In the genomic region with DNA sequence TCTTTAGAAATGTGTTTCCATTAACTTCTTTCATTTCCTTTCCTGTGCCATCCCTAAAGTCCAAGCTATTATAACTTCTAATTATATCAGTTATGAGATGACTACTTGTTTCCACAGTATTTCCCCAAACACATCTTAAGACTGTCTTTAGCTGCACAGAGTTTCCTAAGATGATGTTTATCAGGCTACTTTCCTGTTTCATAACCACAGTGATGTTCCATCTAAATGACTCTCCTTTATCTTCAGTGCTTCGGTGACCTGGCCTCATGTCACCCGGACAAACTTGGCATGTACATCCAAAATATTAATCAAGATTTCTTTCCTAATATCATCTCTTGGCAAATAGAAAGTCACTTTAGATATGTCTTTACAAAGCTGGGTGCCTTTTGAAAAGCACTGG, we compare ENCODE assay signal across 12 cellular contexts. TPM values are rescaled to one million over a fixed set of nuclear protein-coding genes. Genes with fewer than 3 reads are reported as not detected.
DNase-seq lines count a peak whose midpoint lies in the region; ATAC-seq and TF ChIP-seq lines count a peak whose summit lies in the region.
"Had no signal": no experiment of that assay in that cellular context is flagged by ENCODE, and none has a peak within 500 bp of the region (broad histone marks: within the 10 kb centered on the region; RNA-seq: fewer than 3 reads in every experiment).

No MANE protein-coding gene starts in this region.

- H3K4me2 ChIP-seq in parathyroid adenoma (ENCODE audit: low read length): no peak overlapping the region

- no peaks in the 10 kb centered on the region for H3K9me3 ChIP-seq in CD4-positive, CD25-positive, alpha-beta regulatory T cell (ENCODE audit: control insufficient read depth in 2 of 2, low read length in 2 of 2)
- H3K9me3 ChIP-seq in ascending aorta (no peaks in the 10 kb centered on the region), parathyroid adenoma (ENCODE audit: control insufficient read depth, low read length) (no peaks in the 10 kb centered on the region)
- H3K9me3 ChIP-seq: Peyer's patch had no signal

- no peaks in the 10 kb centered on the region for H3K36me3 Mint-ChIP-seq in CD4-positive, CD25-positive, alpha-beta regulatory T cell

- no peak overlapping the region for H3K9ac ChIP-seq in parathyroid adenoma

- H3K27me3 Mint-ChIP-seq in CD4-positive, CD25-positive, alpha-beta regulatory T cell: no peaks in the 10 kb centered on the region

- no peak for ATAC-seq in CD4-positive, CD25-positive, alpha-beta regulatory T cell (ENCODE audit: low read depth in 2 of 2)
- ATAC-seq in HG03139 (IDR thresholded peaks at IDR 0.05; ENCODE audit: unreplicated experiment) (no peak), HG03045 (IDR thresholded peaks at IDR 0.05; ENCODE audit: unreplicated experiment) (no peak)

- H3K36me3 ChIP-seq in CD4-positive, CD25-positive, alpha-beta regulatory T cell (ENCODE audit: control insufficient read depth, insufficient read depth, low read length): no peaks in the 10 kb centered on the region
- H3K36me3 ChIP-seq in ascending aorta: no peaks in the 10 kb centered on the region
- H3K36me3 ChIP-seq in parathyroid adenoma (ENCODE audit: control insufficient read depth, insufficient read depth, low read length): no peaks in the 10 kb centered on the region
- H3K36me3 ChIP-seq: Peyer's patch had no signal

- H3K4me1 ChIP-seq in CD4-positive, CD25-positive, alpha-beta regulatory T cell (ENCODE audit: control insufficient read depth, insufficient read depth, low read length, poor library complexity, severe bottlenecking): peaks cover 25% of the 10 kb centered on the region
- H3K4me1 ChIP-seq in ascending aorta (peaks cover 5 to 26% of the 10 kb centered on the region in 2 donors), parathyroid adenoma (no peaks in the 10 kb centered on the region)
- H3K4me1 ChIP-seq: Peyer's patch had no signal

- H3K4me1 Mint-ChIP-seq in CD4-positive, CD25-positive, alpha-beta regulatory T cell: peaks cover 24 to 60% (median 44%) of the 10 kb centered on the region in 4 donors

- H3K9me3 Mint-ChIP-seq in CD4-positive, CD25-positive, alpha-beta regulatory T cell: no peaks in the 10 kb centered on the region
- H3K9me3 Mint-ChIP-seq: T-helper 1 cell treated with Interleukin-12 subunit alpha and Interleukin-12 subunit beta and Interleukin-4 antibody, amounts not matched to agents 30 μg/mL and 1 μg/mL, for 36 hours had no signal

- peak overlapping the region in 3 of 4 donors; percentile 13 to 29 (median 26) for H3K4me3 Mint-ChIP-seq in CD4-positive, CD25-positive, alpha-beta regulatory T cell
- H3K4me3 Mint-ChIP-seq: T-helper 1 cell treated with Interleukin-12 subunit alpha and Interleukin-12 subunit beta and Interleukin-4 antibody, amounts not matched to agents 30 μg/mL and 1 μg/mL, for 36 hours had no signal

- peak overlapping the region in 2 of 3 donors; percentile 12 to 76 for H3K27ac Mint-ChIP-seq in CD4-positive, CD25-positive, alpha-beta regulatory T cell
- H3K27ac Mint-ChIP-seq: T-helper 1 cell treated with Interleukin-12 subunit alpha and Interleukin-12 subunit beta and Interleukin-4 antibody, amounts not matched to agents 30 μg/mL and 1 μg/mL, for 36 hours had no signal

- no peaks in the 10 kb centered on the region for H3K27me3 ChIP-seq in CD4-positive, CD25-positive, alpha-beta regulatory T cell (ENCODE audit: control insufficient read depth, insufficient read depth, low read length)
- H3K27me3 ChIP-seq in ascending aorta: no peaks in the 10 kb centered on the region
- no peaks in the 10 kb centered on the region for H3K27me3 ChIP-seq in parathyroid adenoma (ENCODE audit: control insufficient read depth, insufficient read depth, low read length)
- H3K27me3 ChIP-seq: Peyer's patch had no signal

- no peak overlapping the region for H3K4me3 ChIP-seq in CD4-positive, CD25-positive, alpha-beta regulatory T cell (ENCODE audit: low read depth, low read length)
- H3K4me3 ChIP-seq in ascending aorta (no peak overlapping the region), parathyroid adenoma (ENCODE audit: low read depth, low read length) (no peak overlapping the region), foreskin fibroblast (ENCODE audit: low read depth in 1 of 2, low read length in 2 of 2) (no peak overlapping the region)
- H3K4me3 ChIP-seq: Peyer's patch had no signal

- H3K79me2 ChIP-seq in parathyroid adenoma: no peaks in the 10 kb centered on the region

- H2AFZ ChIP-seq in parathyroid adenoma: peak overlapping the region; percentile 18

- no peak for TF ChIP-seq CTCF in ascending aorta (IDR thresholded peaks at IDR 0.05)
- TF ChIP-seq CTCF in parathyroid adenoma (IDR thresholded peaks at IDR 0.05): no peak
- TF ChIP-seq CTCF in foreskin fibroblast (IDR thresholded peaks at IDR 0.05; ENCODE audit: low read depth, low read length): no peak

- intact Hi-C loops in ascending aorta (cut with DNase I): loop anchor here (10.0 kb wide), 1 partner anchor 551 kb away; the partner anchor contains the start of gene REV3L

- no peak for DNase-seq in CD4-positive, CD25-positive, alpha-beta regulatory T cell
- peak; percentile 13 for DNase-seq in GM03348 (ENCODE audit: low spot score)
- DNase-seq in ascending aorta (ENCODE audit: low spot score in 2 of 2): no peak
- no peak for DNase-seq in kidney glomerular epithelial cell (lab: John Stamatoyannopoulos, UW)
- no peak for DNase-seq in foreskin fibroblast
- DNase-seq: NCI-H446, Peyer's patch had no signal

- no peak overlapping the region for H3K27ac ChIP-seq in CD4-positive, CD25-positive, alpha-beta regulatory T cell (ENCODE audit: insufficient read depth, low read length, poor library complexity, severe bottlenecking)
- H3K27ac ChIP-seq in ascending aorta (peak overlapping the region; percentile 56 to 93), parathyroid adenoma (peak overlapping the region; percentile 1)

RNA-seq across cellular contexts. Expression of gene CCN6, which starts 18.5 kb away (rescaled TPM):
- total RNA-seq in CD4-positive, CD25-positive, alpha-beta regulatory T cell: not detected
- polyA plus RNA-seq in CD4-positive, CD25-positive, alpha-beta regulatory T cell: under 1 TPM in 3 of 4 donors, not detected in 1; 0.06 to 0.39 (median 0.11) TPM
- not detected for total RNA-seq in ascending aorta
- total RNA-seq: Peyer's patch, temporal lobe had no signal

RNA-seq across cellular contexts. Expression of gene TUBE1, which starts 51.8 kb away (rescaled TPM):
- 21.4 TPM for total RNA-seq in CD4-positive, CD25-positive, alpha-beta regulatory T cell
- polyA plus RNA-seq in CD4-positive, CD25-positive, alpha-beta regulatory T cell: 10 to 100 TPM; 11.5 to 16.0 (median 12.8) TPM
- total RNA-seq in ascending aorta: 6.0 TPM

RNA-seq across cellular contexts. Expression of gene FAM229B, which starts 51.9 kb away (rescaled TPM):
- total RNA-seq in CD4-positive, CD25-positive, alpha-beta regulatory T cell: 0.49 TPM
- 1 to 10 TPM; 1.9 to 5.2 (median 4.3) TPM for polyA plus RNA-seq in CD4-positive, CD25-positive, alpha-beta regulatory T cell
- 5.5 TPM for total RNA-seq in ascending aorta
